Comparison of ENCODE assay signal across 18 cellular contexts in genomic region chr1:100441651-100442050, GRCh38.
DNase-seq lines count a peak whose midpoint lies in the region; ATAC-seq and TF ChIP-seq lines count a peak whose summit lies in the region.
"Had no signal": no experiment of that assay in that cellular context is flagged by ENCODE, and none has a peak within 500 bp of the region (broad histone marks: within the 10 kb centered on the region; RNA-seq: fewer than 3 reads in every experiment).

No MANE protein-coding gene starts in this region.

- peaks cover 2% of the 10 kb centered on the region for H3K9me3 Mint-ChIP-seq in CD4-positive, alpha-beta T cell
- H3K9me3 Mint-ChIP-seq in IgD-negative memory B cell = no peaks in the 10 kb centered on the region
- no peaks in the 10 kb centered on the region for H3K9me3 Mint-ChIP-seq in activated CD4-positive, alpha-beta memory T cell treated with anti-CD3 and anti-CD28 coated beads for 36 hours
- H3K9me3 Mint-ChIP-seq: H9 had no signal

- H3K27ac ChIP-seq in CD4-positive, alpha-beta T cell (ENCODE audit: low read depth, low read length) = peak overlapping the region; percentile 59
- peak overlapping the region; percentile 72 for H3K27ac ChIP-seq in effector memory CD4-positive, alpha-beta T cell (ENCODE audit: insufficient read depth, low read length, poor library complexity, severe bottlenecking)
- no peak overlapping the region for H3K27ac ChIP-seq in ovary
- H3K27ac ChIP-seq: suprapubic skin had no signal

- intact Hi-C loops in CD4-positive, alpha-beta T cell (cut with DNase I, micrococcal nuclease) = loop anchor here in 1 of 2 experiments (2.0 to 10.0 kb wide), 3 partner anchors 17 to 87 kb away; partner anchors contain the start of gene CDC14A
- intact Hi-C loops in activated CD4-positive, alpha-beta memory T cell treated with anti-CD3 and anti-CD28 coated beads for 36 hours (cut with micrococcal nuclease) = loop anchor here (1.0 to 10.0 kb wide), 4 partner anchors 8 to 851 kb away; partner anchors contain the start of gene RTCA
- intact Hi-C loops in ovary (cut with DNase I) = no loop called here

- TF ChIP-seq CTCF in CD4-positive, alpha-beta T cell (IDR thresholded peaks at IDR 0.05) = no peak
- no peak for TF ChIP-seq CTCF in ovary (IDR thresholded peaks at IDR 0.05)

- H3K4me3 Mint-ChIP-seq in CD4-positive, alpha-beta T cell = peak overlapping the region; percentile 79
- no peak overlapping the region for H3K4me3 Mint-ChIP-seq in IgD-negative memory B cell
- H3K4me3 Mint-ChIP-seq in activated CD4-positive, alpha-beta memory T cell treated with anti-CD3 and anti-CD28 coated beads for 36 hours = no peak overlapping the region
- H3K4me3 Mint-ChIP-seq: H9 had no signal

- 69 to 75% (median 72%) methylated on average over 1 of the region's 1 CpG for WGBS in ovary, 3 donors

- DNase-seq in CD4-positive, alpha-beta T cell = peak in 2 of 10 experiments; percentile 18 to 24
- peak; percentile 52 for DNase-seq in activated CD4-positive, alpha-beta memory T cell treated with anti-CD3 and anti-CD28 coated beads for 36 hours
- no peak for DNase-seq in effector memory CD4-positive, alpha-beta T cell
- DNase-seq in SKM-1 treated with dmso at 0.1 percent for 144 hours (lab: John Stamatoyannopoulos, UW; ENCODE audit: unreplicated experiment) (no peak), ovary (no peak), NCI-H128 (lab: John Stamatoyannopoulos, UW; ENCODE audit: unreplicated experiment) (no peak)
- DNase-seq: activated CD4-positive, CD25-positive, alpha-beta regulatory T cell; GF-D8; H9; hippocampal formation; MV-4-11; NCI-H2081; NCI-H524; PC-3; posterior cingulate gyrus had no signal

- peaks cover 91% of the 10 kb centered on the region for H3K4me1 Mint-ChIP-seq in CD4-positive, alpha-beta T cell (ENCODE audit: low read depth)
- H3K4me1 Mint-ChIP-seq in IgD-negative memory B cell = peaks cover 23 to 42% (median 39%) of the 10 kb centered on the region in 3 donors
- H3K4me1 Mint-ChIP-seq in activated CD4-positive, alpha-beta memory T cell treated with anti-CD3 and anti-CD28 coated beads for 36 hours (ENCODE audit: low read depth) = peaks cover 81% of the 10 kb centered on the region

- H3K36me3 ChIP-seq in effector memory CD4-positive, alpha-beta T cell (ENCODE audit: control insufficient read depth, insufficient read depth, low read length) = peaks cover 3% of the 10 kb centered on the region
- H3K36me3 ChIP-seq in ovary = no peaks in the 10 kb centered on the region
- H3K36me3 ChIP-seq: suprapubic skin had no signal

- H3K27me3 ChIP-seq in CD4-positive, alpha-beta T cell (ENCODE audit: control insufficient read depth, insufficient read depth, low read length) = no peaks in the 10 kb centered on the region
- H3K27me3 ChIP-seq in effector memory CD4-positive, alpha-beta T cell (replicated peaks; ENCODE audit: control insufficient read depth, insufficient read depth, low read length, poor library complexity, severe bottlenecking) = no peaks in the 10 kb centered on the region
- H3K27me3 ChIP-seq in ovary = no peaks in the 10 kb centered on the region
- H3K27me3 ChIP-seq: suprapubic skin had no signal

- TF ChIP-seq POLR2A in ovary (IDR thresholded peaks at IDR 0.05) = no peak

- peaks cover 55% of the 10 kb centered on the region for H3K4me1 ChIP-seq in effector memory CD4-positive, alpha-beta T cell (ENCODE audit: control insufficient read depth, insufficient read depth, low read length, poor library complexity, severe bottlenecking)
- H3K4me1 ChIP-seq in ovary (ENCODE audit: insufficient read depth) = peaks cover 3% of the 10 kb centered on the region
- H3K4me1 ChIP-seq: suprapubic skin had no signal

- no peak for TF ChIP-seq EP300 in ovary (IDR thresholded peaks at IDR 0.05)

- ATAC-seq in CD4-positive, alpha-beta T cell (ENCODE audit: poor library complexity) = peak; percentile 28
- ATAC-seq in GM21515 (IDR thresholded peaks at IDR 0.05; ENCODE audit: unreplicated experiment) = no peak
- ATAC-seq: PC-3 had no signal

- POLR2A ChIA-PET in CD4-positive, alpha-beta T cell (lab: Charles Lee) = interaction anchor here (0.7 to 4.0 kb wide), 10 partner anchors 9 to 88 kb away, joined by 3 to 59 read pairs (median 12); partner anchors contain the start of gene CDC14A
- POLR2A ChIA-PET in activated CD4-positive, alpha-beta memory T cell treated with anti-CD3 and anti-CD28 coated beads for 36 hours (lab: Charles Lee) = interaction anchor here (1.3 to 1.6 kb wide), 2 partner anchors 10 to 45 kb away, joined by 4 read pairs; no protein-coding TSS in a partner anchor

- no peaks in the 10 kb centered on the region for H3K27me3 Mint-ChIP-seq in CD4-positive, alpha-beta T cell
- H3K27me3 Mint-ChIP-seq in IgD-negative memory B cell = no peaks in the 10 kb centered on the region
- H3K27me3 Mint-ChIP-seq in activated CD4-positive, alpha-beta memory T cell treated with anti-CD3 and anti-CD28 coated beads for 36 hours = no peaks in the 10 kb centered on the region

- no peaks in the 10 kb centered on the region for H3K9me3 ChIP-seq in CD4-positive, alpha-beta T cell (ENCODE audit: control insufficient read depth, low read length)
- no peaks in the 10 kb centered on the region for H3K9me3 ChIP-seq in effector memory CD4-positive, alpha-beta T cell (ENCODE audit: control insufficient read depth, low read length)
- H3K9me3 ChIP-seq in ovary = no peaks in the 10 kb centered on the region
- H3K9me3 ChIP-seq: suprapubic skin had no signal

- peaks cover 79% of the 10 kb centered on the region for H3K36me3 Mint-ChIP-seq in CD4-positive, alpha-beta T cell (ENCODE audit: low read depth)
- H3K36me3 Mint-ChIP-seq in IgD-negative memory B cell = peaks cover 7% of the 10 kb centered on the region
- H3K36me3 Mint-ChIP-seq in activated CD4-positive, alpha-beta memory T cell treated with anti-CD3 and anti-CD28 coated beads for 36 hours = peaks cover 23% of the 10 kb centered on the region

- no peak overlapping the region for H3K4me3 ChIP-seq in effector memory CD4-positive, alpha-beta T cell (ENCODE audit: insufficient read depth, low read depth, low read length, poor library complexity, severe bottlenecking)
- no peak overlapping the region for H3K4me3 ChIP-seq in ovary
- H3K4me3 ChIP-seq: suprapubic skin had no signal

- peak overlapping the region; percentile 90 for H3K27ac Mint-ChIP-seq in CD4-positive, alpha-beta T cell
- H3K27ac Mint-ChIP-seq in IgD-negative memory B cell = peak overlapping the region in 2 of 3 donors; percentile 78 to 90
- peak overlapping the region; percentile 69 for H3K27ac Mint-ChIP-seq in activated CD4-positive, alpha-beta memory T cell treated with anti-CD3 and anti-CD28 coated beads for 36 hours

- CTCF ChIA-PET in CD4-positive, alpha-beta T cell (lab: Charles Lee) = interaction anchor here (0.7 to 0.8 kb wide), 2 partner anchors 14 to 18 kb away, joined by 3 to 4 read pairs; no protein-coding TSS in a partner anchor
- CTCF ChIA-PET in activated CD4-positive, alpha-beta memory T cell treated with anti-CD3 and anti-CD28 coated beads for 36 hours (lab: Charles Lee) = interaction anchor here (0.8 to 4.5 kb wide), 4 partner anchors 12 to 88 kb away, joined by 3 to 26 read pairs (median 4); partner anchors contain the start of gene CDC14A

Comparison
In these comparisons a context has a peak if more than half of its experiments do, and no peak if none do; other contexts are left out.
1. H3K27ac ChIP-seq: peak in CD4-positive, alpha-beta T cell (single experiment) and effector memory CD4-positive, alpha-beta T cell (single experiment); none in ovary (0 of 2).
2. Peak in every context shown above with its lines, with median percentiles within 50 percentile points of each other: H3K27ac Mint-ChIP-seq.